In the genomic region with DNA sequence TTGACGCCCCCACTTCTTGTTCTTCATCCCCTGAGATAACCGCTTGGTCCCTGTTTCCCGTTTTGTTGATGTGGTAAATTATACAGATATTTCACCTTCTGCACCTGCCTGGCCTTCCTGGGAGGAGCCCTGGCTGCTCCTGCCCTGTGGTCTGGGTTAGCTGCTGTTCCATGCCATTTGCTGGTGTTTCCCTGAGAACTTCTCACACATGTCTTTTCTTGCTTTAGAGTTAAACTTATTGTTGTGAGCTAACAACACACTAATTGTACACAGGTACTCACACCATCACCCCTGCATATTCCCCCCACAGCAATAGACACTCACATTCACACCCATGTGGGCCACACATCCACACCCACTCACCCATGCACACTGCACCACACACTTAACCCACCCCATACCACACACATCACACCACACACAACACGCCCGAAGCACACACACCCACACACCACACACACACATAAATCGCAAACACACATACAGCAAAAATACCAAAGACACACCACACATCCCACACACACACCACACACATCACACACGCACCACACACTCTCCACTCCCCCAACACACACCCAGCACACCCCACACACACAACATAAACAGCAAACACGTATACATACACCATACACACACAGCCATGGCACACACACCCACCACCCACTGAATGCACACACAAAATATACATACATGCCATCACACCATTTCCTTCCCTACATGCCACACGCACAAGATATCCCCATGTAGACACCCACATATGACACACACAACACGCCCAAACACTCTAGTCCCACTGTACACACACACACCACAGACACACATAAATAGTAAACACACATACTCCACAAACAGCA, we compare ENCODE assay signal across 30 cellular contexts. TPM values are rescaled to one million over a fixed set of nuclear protein-coding genes. Genes with fewer than 3 reads are reported as not detected.
DNase-seq lines count a peak whose midpoint lies in the region; ATAC-seq and TF ChIP-seq lines count a peak whose summit lies in the region.
"Had no signal": no experiment of that assay in that cellular context is flagged by ENCODE, and none has a peak within 500 bp of the region (broad histone marks: within the 10 kb centered on the region; RNA-seq: fewer than 3 reads in every experiment).

No MANE protein-coding gene starts in this region.

- ATAC-seq in CD8-positive, alpha-beta T cell: no peak
- ATAC-seq in GM19328 (IDR thresholded peaks at IDR 0.05; ENCODE audit: unreplicated experiment) (no peak), HG03025 (IDR thresholded peaks at IDR 0.05; ENCODE audit: low FRiP score, unreplicated experiment) (no peak), HG02852 (IDR thresholded peaks at IDR 0.05; ENCODE audit: unreplicated experiment) (no peak)

- peaks cover 48% of the 10 kb centered on the region for H3K4me1 Mint-ChIP-seq in CD8-positive, alpha-beta T cell (ENCODE audit: low read depth)
- H3K4me1 Mint-ChIP-seq in osteocyte (ENCODE audit: unreplicated experiment): no peaks in the 10 kb centered on the region

- no peak overlapping the region for H3K27ac Mint-ChIP-seq in CD8-positive, alpha-beta T cell
- H3K27ac Mint-ChIP-seq in osteocyte (ENCODE audit: unreplicated experiment): no peak overlapping the region
- H3K27ac Mint-ChIP-seq: activated B cell treated with CpG ODN at 0.5 μM for 24 hours; activated naive CD4-positive, alpha-beta T cell treated with anti-CD3 and anti-CD28 coated beads for 36 hours had no signal

- POLR2A ChIA-PET in CD8-positive, alpha-beta T cell (lab: Charles Lee): no interaction called here
- POLR2A ChIA-PET in OCI-LY7 (lab: Charles Lee): interaction anchor here (0.8 to 2.5 kb wide), 4 partner anchors 9 to 32 kb away, joined by 3 to 14 read pairs (median 4); no protein-coding TSS in a partner anchor

- peak overlapping the region in 8 of 11 experiments; percentile 45 to 81 (median 70); a peak in 12 of 22 replicates for H3K27ac ChIP-seq in BLaER1 treated with 17β-estradiol and CSF1 and Interleukin-3, amounts not matched to agents 10 nM and 100 nM
- H3K27ac ChIP-seq in CD8-positive, alpha-beta T cell (ENCODE audit: low read depth, low read length): peak overlapping the region; percentile 86
- H3K27ac ChIP-seq in OCI-LY7 (ENCODE audit: low read depth, low read length, poor library complexity, severe bottlenecking): peak overlapping the region; percentile 96
- H3K27ac ChIP-seq: breast epithelium, epithelial cell of prostate, left lung, RWPE1, thyroid gland had no signal

- peak in 2 of 7 experiments; percentile 9 to 48 for DNase-seq in CD8-positive, alpha-beta T cell
- DNase-seq in OCI-LY7 (ENCODE audit: low spot score) (peak; percentile 29), osteocyte (ENCODE audit: extremely low spot score, unreplicated experiment) (peak; percentile 46)
- DNase-seq: activated B cell treated with CpG ODN at 0.5 μM for 24 hours; activated naive CD4-positive, alpha-beta T cell treated with anti-CD3 and anti-CD28 coated beads for 36 hours; activated T-cell treated with anti-CD3 and anti-CD28 coated beads, Interleukin-2, amount 50 U/mL, for 48 hours; amygdala; DMS153; effector CD4-positive, alpha-beta T cell; H7; KBM-7; mesenchymal stem cell; MM.1S; NCI-H1417 treated with DMSO at 0.1 percent for 48 hours; NCI-H446; stimulated activated naive CD8-positive, alpha-beta T cell treated with anti-CD3 and anti-CD28 coated beads, Interleukin-15, Interleukin-2, amounts not matched to agents 100 U/mL and 50 U/mL, for 24 hours; thyroid gland had no signal

- intact Hi-C loops in CD8-positive, alpha-beta T cell (cut with DNase I, micrococcal nuclease): no loop called here
- intact Hi-C loops in OCI-LY7 (cut with micrococcal nuclease; ENCODE audit: unreplicated experiment): loop anchor here (10.0 kb wide), 1 partner anchor 173 kb away; no protein-coding TSS in a partner anchor

- peak overlapping the region; percentile 75 to 97 (median 88) for H3K4me2 ChIP-seq in BLaER1 treated with 17β-estradiol and CSF1 and Interleukin-3, amounts not matched to agents 10 nM and 100 nM
- peak overlapping the region; percentile 84 for H3K4me2 ChIP-seq in OCI-LY7 (ENCODE audit: low read length)

- no peak overlapping the region for H2AFZ ChIP-seq in OCI-LY7 (ENCODE audit: low read length)

- H3K79me2 ChIP-seq in OCI-LY7 (ENCODE audit: insufficient read depth, low read depth, low read length): peaks cover 27% of the 10 kb centered on the region

- peaks cover 43 to 80% (median 65%) of the 10 kb centered on the region in 10 experiments for H3K4me1 ChIP-seq in BLaER1 treated with 17β-estradiol and CSF1 and Interleukin-3, amounts not matched to agents 10 nM and 100 nM
- H3K4me1 ChIP-seq in CD8-positive, alpha-beta T cell (ENCODE audit: insufficient read depth, low read length): peaks cover 50% of the 10 kb centered on the region
- H3K4me1 ChIP-seq in OCI-LY7 (ENCODE audit: insufficient read depth, low read length, poor library complexity, severe bottlenecking): peaks cover 62% of the 10 kb centered on the region
- H3K4me1 ChIP-seq: breast epithelium, left lung, thyroid gland had no signal

- no peaks in the 10 kb centered on the region for H3K27me3 ChIP-seq in BLaER1 treated with 17β-estradiol and CSF1 and Interleukin-3, amounts not matched to agents 10 nM and 100 nM
- no peaks in the 10 kb centered on the region for H3K27me3 ChIP-seq in CD8-positive, alpha-beta T cell (ENCODE audit: insufficient read depth, low read length)
- H3K27me3 ChIP-seq: breast epithelium, left lung, thyroid gland had no signal

- BruUV-seq in OCI-LY7 (replicated peaks; lab: Mats Ljungman, UMichigan): no TSS peak

- peak overlapping the region in 6 of 11 experiments; percentile 20 to 72 (median 64); a peak in 10 of 22 replicates for H3K9ac ChIP-seq in BLaER1 treated with 17β-estradiol and CSF1 and Interleukin-3, amounts not matched to agents 10 nM and 100 nM

- no peaks in the 10 kb centered on the region for H3K36me3 ChIP-seq in BLaER1 treated with 17β-estradiol and CSF1 and Interleukin-3, amounts not matched to agents 10 nM and 100 nM
- H3K36me3 ChIP-seq in CD8-positive, alpha-beta T cell (ENCODE audit: insufficient read depth, low read length): no peaks in the 10 kb centered on the region
- H3K36me3 ChIP-seq in OCI-LY7 (ENCODE audit: insufficient read depth, low read length): peaks cover 32% of the 10 kb centered on the region
- H3K36me3 ChIP-seq: breast epithelium, left lung, thyroid gland had no signal

- H3K9me3 ChIP-seq in BLaER1 treated with 17β-estradiol and CSF1 and Interleukin-3, amounts not matched to agents 10 nM and 100 nM (replicated peaks in 1 of 11): no peaks in the 10 kb centered on the region
- no peaks in the 10 kb centered on the region for H3K9me3 ChIP-seq in CD8-positive, alpha-beta T cell (ENCODE audit: low read length)
- no peaks in the 10 kb centered on the region for H3K9me3 ChIP-seq in OCI-LY7 (ENCODE audit: low read length)
- H3K9me3 ChIP-seq: breast epithelium, left lung, thyroid gland had no signal

- no peak overlapping the region for H3K4me3 Mint-ChIP-seq in CD8-positive, alpha-beta T cell
- H3K4me3 Mint-ChIP-seq in osteocyte (ENCODE audit: unreplicated experiment): no peak overlapping the region
- H3K4me3 Mint-ChIP-seq: activated B cell treated with CpG ODN at 0.5 μM for 24 hours; activated naive CD4-positive, alpha-beta T cell treated with anti-CD3 and anti-CD28 coated beads for 36 hours had no signal

- H3K36me3 Mint-ChIP-seq in CD8-positive, alpha-beta T cell: peaks cover 25% of the 10 kb centered on the region
- H3K36me3 Mint-ChIP-seq in osteocyte (ENCODE audit: unreplicated experiment): no peaks in the 10 kb centered on the region

- H4K20me1 ChIP-seq in BLaER1 treated with 17β-estradiol and CSF1 and Interleukin-3, amounts not matched to agents 10 nM and 100 nM: peaks cover 0 to 4% (median 0%) of the 10 kb centered on the region in 11 experiments; a peak in 1 of 22 replicates
- no peaks in the 10 kb centered on the region for H4K20me1 ChIP-seq in OCI-LY7 (ENCODE audit: insufficient read depth, low read length)

- H3K27me3 Mint-ChIP-seq in CD8-positive, alpha-beta T cell (ENCODE audit: low read depth): no peaks in the 10 kb centered on the region
- no peaks in the 10 kb centered on the region for H3K27me3 Mint-ChIP-seq in osteocyte (ENCODE audit: unreplicated experiment)
- H3K27me3 Mint-ChIP-seq: activated B cell treated with CpG ODN at 0.5 μM for 24 hours had no signal

- H3K9me3 Mint-ChIP-seq in CD8-positive, alpha-beta T cell: no peaks in the 10 kb centered on the region
- H3K9me3 Mint-ChIP-seq in osteocyte (ENCODE audit: unreplicated experiment): no peaks in the 10 kb centered on the region
- H3K9me3 Mint-ChIP-seq: activated B cell treated with CpG ODN at 0.5 μM for 24 hours; activated naive CD4-positive, alpha-beta T cell treated with anti-CD3 and anti-CD28 coated beads for 36 hours had no signal

- peak overlapping the region in 6 of 10 experiments; percentile 25 to 58 (median 46); a peak in 12 of 20 replicates for H3K4me3 ChIP-seq in BLaER1 treated with 17β-estradiol and CSF1 and Interleukin-3, amounts not matched to agents 10 nM and 100 nM
- peak overlapping the region; percentile 76 for H3K4me3 ChIP-seq in CD8-positive, alpha-beta T cell (ENCODE audit: low read depth, low read length)
- peak overlapping the region; percentile 78 for H3K4me3 ChIP-seq in OCI-LY7 (ENCODE audit: low read depth, low read length, poor library complexity, severe bottlenecking)
- H3K4me3 ChIP-seq: breast epithelium, left lung, thyroid gland had no signal

- CTCF ChIA-PET in CD8-positive, alpha-beta T cell (lab: Charles Lee): no interaction called here
- CTCF ChIA-PET in OCI-LY7 (lab: Charles Lee; ENCODE audit: unreplicated experiment): interaction anchor here (0.9 to 2.0 kb wide), 2 partner anchors 32 to 42 kb away, joined by 3 to 5 read pairs; no protein-coding TSS in a partner anchor

- no peaks in the 10 kb centered on the region for H3K9me2 ChIP-seq in OCI-LY7 (ENCODE audit: insufficient read depth, low read length)

- no peak for TF ChIP-seq CTCF in CD8-positive, alpha-beta T cell (IDR thresholded peaks at IDR 0.05)
- no peak for TF ChIP-seq CTCF in OCI-LY7 (conservative IDR thresholded peaks at IDR 0.05; ENCODE audit: low read length)
- no peak for TF ChIP-seq CTCF in osteocyte (IDR thresholded peaks at IDR 0.05)

RNA-seq across cellular contexts. Expression of a gene that starts 19.4 kb away (rescaled TPM):
- not detected for total RNA-seq in CD8-positive, alpha-beta T cell
- total RNA-seq in OCI-LY7 (2014; rRNA removed; shearing (Covaris generic)): not detected in 2 replicates
- total RNA-seq in OCI-LY7 (2022) (0.95 TPM in 1 of 2 replicates, not detected in the other), osteocyte (not detected in 2 replicates)
- total RNA-seq: activated B cell treated with CpG ODN at 0.5 μM for 24 hours; activated naive CD4-positive, alpha-beta T cell treated with anti-CD3 and anti-CD28 coated beads for 36 hours; G401; glomerular endothelial cell; H7; left lung; myocyte; SK-MEL-5; skeletal muscle tissue; thyroid gland had no signal
